ENCODE assay signal across 8 cellular contexts in the genomic region with DNA sequence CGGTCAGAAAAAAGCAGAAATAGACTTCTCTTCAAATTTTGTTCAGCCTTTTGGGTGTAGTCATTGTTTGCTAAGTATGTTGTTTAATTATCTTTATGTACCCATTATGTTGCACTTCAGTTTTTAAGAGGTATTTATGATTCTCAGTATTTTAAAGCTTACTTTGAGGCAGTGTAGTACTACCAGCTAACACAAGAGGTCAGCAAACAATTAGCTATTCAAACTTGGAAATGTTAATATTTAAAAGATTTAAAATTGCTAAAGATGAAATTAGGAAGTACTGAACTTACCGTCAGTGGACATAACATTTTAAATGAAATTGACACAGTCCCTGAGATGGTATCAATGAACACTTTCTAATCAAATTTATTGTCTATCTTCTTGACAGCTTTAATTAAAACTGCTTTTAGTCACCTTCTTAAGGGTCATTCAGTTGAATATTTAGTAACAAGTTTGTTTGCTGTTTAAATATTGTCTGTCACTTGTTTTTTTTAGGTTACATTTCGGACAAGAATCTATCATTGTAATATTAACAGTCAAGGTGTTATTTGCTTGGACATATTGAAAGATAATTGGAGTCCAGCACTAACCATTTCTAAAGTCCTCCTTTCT. TPM values are rescaled to one million over a fixed set of nuclear protein-coding genes. Genes with fewer than 3 reads are reported as not detected.
DNase-seq lines count a peak whose midpoint lies in the region; ATAC-seq lines count a peak whose summit lies in the region.

No MANE protein-coding gene starts in this region.

- ATAC-seq in GM21786 (IDR thresholded peaks at IDR 0.05; ENCODE audit: unreplicated experiment) (no peak), GM21367 (IDR thresholded peaks at IDR 0.05; ENCODE audit: unreplicated experiment) (no peak)

- H3K9me3 Mint-ChIP-seq in activated CD4-positive, alpha-beta T cell treated with anti-CD3 and anti-CD28 coated beads, Interleukin-2, amount 10 ng/mL, durations not matched to agents 24 days and 14 days = no peaks in the 10 kb centered on the region

- intact Hi-C loops in activated CD4-positive, alpha-beta T cell treated with anti-CD3 and anti-CD28 coated beads, Interleukin-2, amount 10 ng/mL, durations not matched to agents 24 days and 14 days (cut with micrococcal nuclease) = loop anchor here (2.0 to 5.0 kb wide), 2 partner anchors 109 to 350 kb away; no protein-coding TSS in a partner anchor

- DNase-seq in activated CD4-positive, alpha-beta T cell treated with anti-CD3 and anti-CD28 coated beads, Interleukin-2, amount 10 ng/mL, durations not matched to agents 24 days and 14 days = peak; percentile 66
- DNase-seq in activated CD4-positive, alpha-beta T cell treated with anti-CD3 and anti-CD28 coated beads, Interleukin-2, amount 50 U/mL, for 4 hours = no peak
- DNase-seq in MV-4-11 (lab: John Stamatoyannopoulos, UW) = peak; percentile 7
- peak; percentile 37 for DNase-seq in dedifferentiated amniotic fluid mesenchymal stem cell (ENCODE audit: extremely low spot score)
- peak; percentile 50 for DNase-seq in myocyte (ENCODE audit: low read depth)
- DNase-seq in NCI-H524 treated with DMSO at 0.1 percent for 48 hours (lab: John Stamatoyannopoulos, UW) = no peak

- no peaks in the 10 kb centered on the region for H3K4me1 Mint-ChIP-seq in activated CD4-positive, alpha-beta T cell treated with anti-CD3 and anti-CD28 coated beads, Interleukin-2, amount 10 ng/mL, durations not matched to agents 24 days and 14 days

- H3K27me3 Mint-ChIP-seq in activated CD4-positive, alpha-beta T cell treated with anti-CD3 and anti-CD28 coated beads, Interleukin-2, amount 10 ng/mL, durations not matched to agents 24 days and 14 days = no peaks in the 10 kb centered on the region

- no peak overlapping the region for H3K27ac Mint-ChIP-seq in activated CD4-positive, alpha-beta T cell treated with anti-CD3 and anti-CD28 coated beads, Interleukin-2, amount 10 ng/mL, durations not matched to agents 24 days and 14 days

- peaks cover 4% of the 10 kb centered on the region for H3K36me3 Mint-ChIP-seq in activated CD4-positive, alpha-beta T cell treated with anti-CD3 and anti-CD28 coated beads, Interleukin-2, amount 10 ng/mL, durations not matched to agents 24 days and 14 days (ENCODE audit: low read depth)

- H3K4me3 Mint-ChIP-seq in activated CD4-positive, alpha-beta T cell treated with anti-CD3 and anti-CD28 coated beads, Interleukin-2, amount 10 ng/mL, durations not matched to agents 24 days and 14 days = no peak overlapping the region

RNA-seq across cellular contexts. Expression of a gene that starts 28.1 kb away (rescaled TPM):
- 4.8 and 5.2 TPM in 2 replicates for total RNA-seq in activated CD4-positive, alpha-beta T cell treated with anti-CD3 and anti-CD28 coated beads, Interleukin-2, amount 10 ng/mL, durations not matched to agents 24 days and 14 days
- total RNA-seq in myocyte = 27.2 and 34.1 TPM in 2 replicates
- polyA plus RNA-seq in myocyte (2012) = 10.6 TPM

RNA-seq across cellular contexts. Expression of a gene that starts 28.2 kb away (rescaled TPM):
- 1,840 and 1,850 TPM in 2 replicates for total RNA-seq in activated CD4-positive, alpha-beta T cell treated with anti-CD3 and anti-CD28 coated beads, Interleukin-2, amount 10 ng/mL, durations not matched to agents 24 days and 14 days
- 1,284 and 1,647 TPM in 2 replicates for total RNA-seq in myocyte
- polyA plus RNA-seq in myocyte (2012) = 2,127 TPM

RNA-seq across cellular contexts. Expression of a gene that starts 56.4 kb away (rescaled TPM):
- 3.0 and 3.1 TPM in 2 replicates for total RNA-seq in activated CD4-positive, alpha-beta T cell treated with anti-CD3 and anti-CD28 coated beads, Interleukin-2, amount 10 ng/mL, durations not matched to agents 24 days and 14 days
- total RNA-seq in myocyte = 15.5 and 21.1 TPM in 2 replicates
- polyA plus RNA-seq in myocyte (2012) = 6.4 TPM

Comparison
In these comparisons a context has a peak if more than half of its experiments do, and no peak if none do; other contexts are left out.
1. DNase-seq: peak in activated CD4-positive, alpha-beta T cell treated with anti-CD3 and anti-CD28 coated beads, Interleukin-2, amount 10 ng/mL, durations not matched to agents 24 days and 14 days (single experiment), MV-4-11 (single experiment), dedifferentiated amniotic fluid mesenchymal stem cell (single experiment) and myocyte (single experiment); none in activated CD4-positive, alpha-beta T cell treated with anti-CD3 and anti-CD28 coated beads, Interleukin-2, amount 50 U/mL, for 4 hours (0 of 2) and NCI-H524 treated with DMSO at 0.1 percent for 48 hours (single experiment).